ENCODE assay signal across 17 cellular contexts in genomic region chr14:51523243-51523642, GRCh38.
DNase-seq lines count a peak whose midpoint lies in the region; ATAC-seq, FAIRE-seq and TF ChIP-seq lines count a peak whose summit lies in the region.
"Had no signal": no experiment of that assay in that cellular context is flagged by ENCODE, and none has a peak within 500 bp of the region (broad histone marks: within the 10 kb centered on the region; RNA-seq: fewer than 3 reads in every experiment).

No MANE protein-coding gene starts in this region.

- TF ChIP-seq EP300 in H1 (IDR thresholded peaks at IDR 0.05; ENCODE audit: borderline replicate concordance in 1 of 2, low read depth in 2 of 2, low read length in 2 of 2), result no peak

- no peak for TF ChIP-seq RAD21 in H1 (IDR thresholded peaks at IDR 0.05 in 1 of 2, conservative IDR thresholded peaks at IDR 0.05 in 1 of 2; ENCODE audit: low read depth in 2 of 2, low read length in 2 of 2)

- H3K9ac ChIP-seq in H1 (replicated peaks in 1 of 4; ENCODE audit: extremely low read depth in 1 of 4, low read depth in 3 of 4, low read length in 3 of 4) (no peak overlapping the region), smooth muscle cell (ENCODE audit: low read depth) (no peak overlapping the region)
- H3K9ac ChIP-seq: BLaER1 treated with 17β-estradiol and CSF1 and Interleukin-3, amounts not matched to agents 10 nM and 100 nM had no signal

- H3K27ac ChIP-seq in GM23338 (ENCODE audit: low read depth), result no peak overlapping the region
- no peak overlapping the region for H3K27ac ChIP-seq in H1 (ENCODE audit: low read depth, low read length)
- no peak overlapping the region for H3K27ac ChIP-seq in smooth muscle cell (ENCODE audit: low read depth)
- H3K27ac ChIP-seq: BLaER1 treated with 17β-estradiol and CSF1 and Interleukin-3, amounts not matched to agents 10 nM and 100 nM had no signal

- TF ChIP-seq CTCF in GM23338 (conservative IDR thresholded peaks at IDR 0.05; ENCODE audit: low read depth in 2 of 2), result no peak
- TF ChIP-seq CTCF in H1 (IDR thresholded peaks at IDR 0.05; ENCODE audit: control extremely low read depth in 1 of 3, insufficient read depth in 1 of 3, low read depth in 1 of 3, low read length in 3 of 3), result no peak
- no peak for TF ChIP-seq CTCF in smooth muscle cell (IDR thresholded peaks at IDR 0.05; ENCODE audit: borderline replicate concordance, insufficient read depth, poor library complexity, severe bottlenecking)

- H2BK15ac ChIP-seq in H1 (ENCODE audit: low read length), result no peak overlapping the region

- no peak overlapping the region for H3K18ac ChIP-seq in H1 (ENCODE audit: extremely low read depth, low read length)

- H3K4me3 ChIP-seq in GM23338 (no peak overlapping the region), H1 (ENCODE audit: extremely low read depth in 1 of 4, insufficient read depth in 2 of 4, low read depth in 3 of 4, low read length in 4 of 4) (no peak overlapping the region), smooth muscle cell (no peak overlapping the region)
- H3K4me3 ChIP-seq: BLaER1 treated with 17β-estradiol and CSF1 and Interleukin-3, amounts not matched to agents 10 nM and 100 nM; K562 had no signal

- no peak overlapping the region for H4K8ac ChIP-seq in H1 (ENCODE audit: extremely low read depth, insufficient read depth, low read length)

- no peak overlapping the region for H3K4me2 ChIP-seq in GM23338
- peak overlapping the region in 1 of 2 experiments; percentile 22; a peak in 1 of 4 replicates for H3K4me2 ChIP-seq in H1 (ENCODE audit: insufficient read depth in 1 of 2, low read depth in 2 of 2, low read length in 2 of 2)
- H3K4me2 ChIP-seq in smooth muscle cell, result peak overlapping the region; percentile 4
- H3K4me2 ChIP-seq: BLaER1 treated with 17β-estradiol and CSF1 and Interleukin-3, amounts not matched to agents 10 nM and 100 nM had no signal

- no peaks in the 10 kb centered on the region for H3K9me3 Mint-ChIP-seq in GM23338
- H3K9me3 Mint-ChIP-seq in natural killer cell treated with Interleukin-12 subunit alpha and Interleukin-12 subunit beta and Interleukin-15 and Interleukin-18, amount 100 ng/mL, for 72 hours, result no peaks in the 10 kb centered on the region

- peak overlapping the region; percentile 19 for H3K4ac ChIP-seq in H1 (replicated peaks; ENCODE audit: insufficient read length, low read depth, low read length)

- no peak overlapping the region for H2AK5ac ChIP-seq in H1 (ENCODE audit: low read depth, low read length)

- no peaks in the 10 kb centered on the region for H3K36me3 Mint-ChIP-seq in GM23338 (ENCODE audit: low read depth)
- no peaks in the 10 kb centered on the region for H3K36me3 Mint-ChIP-seq in natural killer cell treated with Interleukin-12 subunit alpha and Interleukin-12 subunit beta and Interleukin-15 and Interleukin-18, amount 100 ng/mL, for 72 hours
- H3K36me3 Mint-ChIP-seq: CD8-positive, alpha-beta memory T cell had no signal

- DNase-seq in GM23338 (ENCODE audit: low spot score) (no peak), HTR-8/SVneo (ENCODE audit: insufficient read length, low spot score) (no peak), H1 (ENCODE audit: low read depth in 1 of 2, low spot score in 2 of 2) (no peak), smooth muscle cell (lab: John Stamatoyannopoulos, UW; ENCODE audit: unreplicated experiment) (no peak), GM03348 (ENCODE audit: low spot score) (no peak)
- DNase-seq in activated effector memory CD4-positive, alpha-beta T cell treated with anti-CD3 and anti-CD28 coated beads, Interleukin-2, amount 50 U/mL, for 16 hours, result no peak
- no peak for DNase-seq in natural killer cell treated with Interleukin-12 subunit alpha and Interleukin-12 subunit beta and Interleukin-15 and Interleukin-18, amount 100 ng/mL, for 72 hours (ENCODE audit: low spot score)
- DNase-seq: CD8-positive, alpha-beta memory T cell; COR-L47; DMS153; GDM1; HFFc6 had no signal

- no peak for ATAC-seq in GM23338
- ATAC-seq in natural killer cell treated with Interleukin-12 subunit alpha and Interleukin-12 subunit beta and Interleukin-15 and Interleukin-18, amount 100 ng/mL, for 72 hours, result no peak
- ATAC-seq: HCT116, K562 had no signal

- H3K4me1 Mint-ChIP-seq in GM23338, result peaks cover 12% of the 10 kb centered on the region
- no peaks in the 10 kb centered on the region for H3K4me1 Mint-ChIP-seq in natural killer cell treated with Interleukin-12 subunit alpha and Interleukin-12 subunit beta and Interleukin-15 and Interleukin-18, amount 100 ng/mL, for 72 hours (ENCODE audit: low read depth in 2 of 2)
- H3K4me1 Mint-ChIP-seq: B cell; CD8-positive, alpha-beta memory T cell had no signal

- H3K4me3 Mint-ChIP-seq in GM23338, result no peak overlapping the region
- H3K4me3 Mint-ChIP-seq in natural killer cell treated with Interleukin-12 subunit alpha and Interleukin-12 subunit beta and Interleukin-15 and Interleukin-18, amount 100 ng/mL, for 72 hours, result no peak overlapping the region
- H3K4me3 Mint-ChIP-seq: B cell; CD8-positive, alpha-beta memory T cell; HFFc6 had no signal

- H2AFZ ChIP-seq in GM23338 (0 out of 2 replicates have a peak overlapping the region, but pooled peaks have one; percentile 23), H1 (ENCODE audit: low read length) (peak overlapping the region; percentile 73), smooth muscle cell (ENCODE audit: low read depth) (no peak overlapping the region)

- H3K4me1 ChIP-seq in GM23338 (ENCODE audit: insufficient read depth) (peaks cover 10% of the 10 kb centered on the region; the same call in 1 of the 2 replicates), H1 (replicated peaks in 1 of 4; ENCODE audit: control insufficient read depth in 3 of 4, insufficient read depth in 4 of 4, low read length in 3 of 4) (peaks cover 0 to 3% (median 2%) of the 10 kb centered on the region in 4 experiments; a peak in 2 of 7 replicates), smooth muscle cell (ENCODE audit: low read depth) (peaks cover 6% of the 10 kb centered on the region)
- H3K4me1 ChIP-seq: BLaER1 treated with 17β-estradiol and CSF1 and Interleukin-3, amounts not matched to agents 10 nM and 100 nM had no signal

- 88% methylated on average over 4 of the region's 4 CpGs; no CpG with 5 or more reads in 1 of the 2 experiments for WGBS in H1 (ENCODE audit: extremely low coverage in 1 of 2, insufficient coverage in 1 of 2, insufficient read length in 1 of 2, insufficient replicate concordance in 2 of 2, low coverage in 1 of 2, low lambda C conversion rate in 2 of 2, missing lambda C conversion rate in 1 of 2), 2 experiments
- WGBS in smooth muscle cell (ENCODE audit: low lambda C conversion rate), result 84% methylated on average over 4 of the region's 4 CpGs

- CTCF ChIA-PET in H1 (lab: Charles Lee; ENCODE audit: partially characterized antibody), result no interaction called here

- H2BK12ac ChIP-seq in H1 (ENCODE audit: low read depth, low read length), result no peak overlapping the region

- no peaks in the 10 kb centered on the region for H3K79me1 ChIP-seq in H1 (ENCODE audit: low read depth, low read length)

- no peak overlapping the region for H3K27ac Mint-ChIP-seq in GM23338
- H3K27ac Mint-ChIP-seq in natural killer cell treated with Interleukin-12 subunit alpha and Interleukin-12 subunit beta and Interleukin-15 and Interleukin-18, amount 100 ng/mL, for 72 hours, result no peak overlapping the region
- H3K27ac Mint-ChIP-seq: B cell; CD8-positive, alpha-beta memory T cell; HFFc6 had no signal

- H3K23me2 ChIP-seq in H1 (ENCODE audit: low read depth, low read length), result no peaks in the 10 kb centered on the region; the same call in 1 of the 2 replicates

- H3K27me3 Mint-ChIP-seq in GM23338 (ENCODE audit: insufficient read depth, low read depth, poor library complexity), result no peaks in the 10 kb centered on the region
- peaks cover 30 to 58% of the 10 kb centered on the region in 2 donors for H3K27me3 Mint-ChIP-seq in natural killer cell treated with Interleukin-12 subunit alpha and Interleukin-12 subunit beta and Interleukin-15 and Interleukin-18, amount 100 ng/mL, for 72 hours

- POLR2A ChIA-PET in H1 (lab: Charles Lee; ENCODE audit: partially characterized antibody), result no interaction called here

- no peak for TF ChIP-seq POLR2A in H1 (IDR thresholded peaks at IDR 0.05; ENCODE audit: control extremely low read depth in 1 of 2, low read depth in 2 of 2, low read length in 2 of 2)

- H3K27me3 ChIP-seq in GM23338 (ENCODE audit: insufficient read depth) (no peaks in the 10 kb centered on the region), H1 (replicated peaks in 1 of 4; ENCODE audit: control insufficient read depth in 3 of 4, extremely low read depth in 1 of 4, insufficient read depth in 3 of 4, low read length in 3 of 4) (0 out of 7 replicates have a peak, but pooled peaks cover 0 to under 1% (median 0%) of the 10 kb centered on the region in 4 experiments), smooth muscle cell (ENCODE audit: low read depth) (no peaks in the 10 kb centered on the region)
- H3K27me3 ChIP-seq: BLaER1 treated with 17β-estradiol and CSF1 and Interleukin-3, amounts not matched to agents 10 nM and 100 nM had no signal

- H3K23ac ChIP-seq in H1 (ENCODE audit: insufficient read length), result no peak overlapping the region

- H4K20me1 ChIP-seq in GM23338 (replicated peaks; ENCODE audit: insufficient read depth), result no peaks in the 10 kb centered on the region
- H4K20me1 ChIP-seq in H1 (replicated peaks in 1 of 2; ENCODE audit: control insufficient read depth in 1 of 2, insufficient read depth in 2 of 2, low read length in 2 of 2), result no peaks in the 10 kb centered on the region
- no peaks in the 10 kb centered on the region for H4K20me1 ChIP-seq in smooth muscle cell (ENCODE audit: low read depth)
- H4K20me1 ChIP-seq: BLaER1 treated with 17β-estradiol and CSF1 and Interleukin-3, amounts not matched to agents 10 nM and 100 nM had no signal

- no peaks in the 10 kb centered on the region for H3K9me3 ChIP-seq in H1 (ENCODE audit: insufficient read depth in 2 of 2, low read depth in 1 of 2, low read length in 1 of 2)
- H3K9me3 ChIP-seq in smooth muscle cell (replicated peaks; ENCODE audit: low read depth), result no peaks in the 10 kb centered on the region
- H3K9me3 ChIP-seq: BLaER1 treated with 17β-estradiol and CSF1 and Interleukin-3, amounts not matched to agents 10 nM and 100 nM had no signal

- FAIRE-seq in HTR-8/SVneo (lab: Jason Lieb, UNC), result peak; percentile 82
- no peak for FAIRE-seq in H1 (lab: Jason Lieb, UNC)
- FAIRE-seq: H54, K562 had no signal

- 0 out of 2 replicates have a peak, but pooled peaks cover 3% of the 10 kb centered on the region for H3K9me2 ChIP-seq in GM23338 (ENCODE audit: insufficient read depth)

- H2BK120ac ChIP-seq in H1 (replicated peaks; ENCODE audit: low read depth, low read length), result no peak overlapping the region

- H3K79me2 ChIP-seq in GM23338 (replicated peaks; ENCODE audit: insufficient read depth), result no peaks in the 10 kb centered on the region
- no peaks in the 10 kb centered on the region for H3K79me2 ChIP-seq in H1 (ENCODE audit: control insufficient read depth in 1 of 2, insufficient read depth in 2 of 2, low read length in 2 of 2)
- no peaks in the 10 kb centered on the region for H3K79me2 ChIP-seq in smooth muscle cell (ENCODE audit: low read depth)

- H3K56ac ChIP-seq in H1 (replicated peaks; ENCODE audit: insufficient read length, low read depth, low read length), result no peak overlapping the region

- H2BK20ac ChIP-seq in H1 (ENCODE audit: low read length), result no peak overlapping the region

- H4K91ac ChIP-seq in H1 (replicated peaks; ENCODE audit: insufficient read length, low read length), result no peak overlapping the region

- H3K36me3 ChIP-seq in GM23338 (ENCODE audit: insufficient read depth), result no peaks in the 10 kb centered on the region
- no peaks in the 10 kb centered on the region for H3K36me3 ChIP-seq in H1 (ENCODE audit: control insufficient read depth in 2 of 4, insufficient read depth in 4 of 4, low read length in 3 of 4)
- no peaks in the 10 kb centered on the region for H3K36me3 ChIP-seq in smooth muscle cell (ENCODE audit: low read depth)
- H3K36me3 ChIP-seq: BLaER1 treated with 17β-estradiol and CSF1 and Interleukin-3, amounts not matched to agents 10 nM and 100 nM had no signal

- no peak overlapping the region for H4K5ac ChIP-seq in H1 (ENCODE audit: insufficient read length, low read depth, low read length)

- no peak overlapping the region for H3K14ac ChIP-seq in H1 (ENCODE audit: insufficient read length)

- H3F3A ChIP-seq in GM23338 (replicated peaks; ENCODE audit: low read depth) (no peaks in the 10 kb centered on the region), smooth muscle cell (ENCODE audit: low read depth) (peaks cover 13% of the 10 kb centered on the region)

- H2BK5ac ChIP-seq in H1 (ENCODE audit: low read depth, low read length), result no peak overlapping the region
